8 cellular contexts compared by ENCODE assay signal in the genomic region with DNA sequence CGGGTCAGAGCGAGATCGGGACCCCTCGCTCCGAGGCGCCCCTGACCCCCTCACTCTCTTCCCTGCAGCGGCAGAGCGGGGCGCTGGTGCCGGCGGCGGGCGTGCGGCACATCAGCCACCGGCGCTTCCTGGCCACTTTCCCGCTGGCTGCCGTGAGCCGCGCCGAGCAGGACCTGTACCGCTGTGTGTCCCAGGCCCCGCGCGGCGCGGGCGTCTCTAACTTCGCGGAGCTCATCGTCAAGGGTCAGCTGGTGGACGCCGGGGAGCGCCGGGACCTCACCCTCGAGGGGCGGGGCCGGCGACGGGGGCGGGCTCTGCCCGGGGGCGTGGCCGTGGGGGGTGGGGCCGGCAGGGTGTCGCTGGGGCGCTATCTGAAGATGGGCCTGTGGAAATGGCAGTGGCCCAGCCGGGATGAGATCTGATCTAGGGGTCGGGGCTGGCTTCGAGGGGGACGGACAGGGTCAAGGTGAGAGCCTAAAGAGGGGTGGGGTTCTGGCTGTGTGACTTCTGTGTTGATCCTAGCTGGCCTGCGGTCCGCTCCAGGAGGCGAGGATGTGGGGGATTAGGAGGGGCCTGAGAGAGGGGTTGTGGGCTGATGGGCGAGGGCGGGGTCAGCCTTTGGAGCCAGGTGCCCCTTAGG. TPM values are rescaled to one million over a fixed set of nuclear protein-coding genes. Genes with fewer than 3 reads are reported as not detected.
DNase-seq lines count a peak whose midpoint lies in the region; ATAC-seq lines count a peak whose summit lies in the region.

No MANE protein-coding gene starts in this region.

- peak overlapping the region; percentile 71 to 79 (median 73) for H3K4me3 Mint-ChIP-seq in T-cell
- H3K4me3 Mint-ChIP-seq in stimulated activated naive CD8-positive, alpha-beta T cell treated with anti-CD3 and anti-CD28 coated beads, Interleukin-15, Interleukin-2, amounts not matched to agents 100 ng/mL and 50 ng/mL, for 24 hours = peak overlapping the region; percentile 68

- peaks cover 5 to 11% (median 6%) of the 10 kb centered on the region in 3 donors for H3K4me1 Mint-ChIP-seq in T-cell
- H3K4me1 Mint-ChIP-seq in stimulated activated naive CD8-positive, alpha-beta T cell treated with anti-CD3 and anti-CD28 coated beads, Interleukin-15, Interleukin-2, amounts not matched to agents 100 ng/mL and 50 ng/mL, for 24 hours (ENCODE audit: low read depth) = no peaks in the 10 kb centered on the region

- H3K36me3 Mint-ChIP-seq in T-cell = no peaks in the 10 kb centered on the region
- H3K36me3 Mint-ChIP-seq in stimulated activated naive CD8-positive, alpha-beta T cell treated with anti-CD3 and anti-CD28 coated beads, Interleukin-15, Interleukin-2, amounts not matched to agents 100 ng/mL and 50 ng/mL, for 24 hours (ENCODE audit: low read depth) = no peaks in the 10 kb centered on the region

- CTCF ChIA-PET in T-cell (lab: Charles Lee) = no interaction called here

- DNase-seq in EH (ENCODE audit: low read depth) (peak; percentile 66), T-cell (peak in 11 of 34 experiments; percentile 8 to 35 (median 17)), dermis blood vessel endothelial cell (peak; percentile 28), lung microvascular endothelial cell (ENCODE audit: low read depth in 2 of 2) (peak; percentile 15 to 32), DMS 273 (lab: John Stamatoyannopoulos, UW; ENCODE audit: unreplicated experiment) (no peak), HPDE6-E6E7 (ENCODE audit: extremely low spot score) (no peak)

- peaks cover 32 to 53% of the 10 kb centered on the region in 2 donors for H3K27me3 Mint-ChIP-seq in T-cell
- H3K27me3 Mint-ChIP-seq in stimulated activated naive CD8-positive, alpha-beta T cell treated with anti-CD3 and anti-CD28 coated beads, Interleukin-15, Interleukin-2, amounts not matched to agents 100 ng/mL and 50 ng/mL, for 24 hours = peaks cover 51% of the 10 kb centered on the region

- no peak overlapping the region for H3K27ac Mint-ChIP-seq in T-cell
- no peak overlapping the region for H3K27ac Mint-ChIP-seq in stimulated activated naive CD8-positive, alpha-beta T cell treated with anti-CD3 and anti-CD28 coated beads, Interleukin-15, Interleukin-2, amounts not matched to agents 100 ng/mL and 50 ng/mL, for 24 hours

- ATAC-seq in T-cell (replicated peaks in 1 of 4) (peak; percentile 65 to 73 (median 70)), HG03025 (IDR thresholded peaks at IDR 0.05; ENCODE audit: low FRiP score, unreplicated experiment) (no peak)

- POLR2A ChIA-PET in T-cell (lab: Charles Lee) = no interaction called here

- H3K9me3 Mint-ChIP-seq in T-cell = no peaks in the 10 kb centered on the region
- H3K9me3 Mint-ChIP-seq in stimulated activated naive CD8-positive, alpha-beta T cell treated with anti-CD3 and anti-CD28 coated beads, Interleukin-15, Interleukin-2, amounts not matched to agents 100 ng/mL and 50 ng/mL, for 24 hours = no peaks in the 10 kb centered on the region

RNA-seq across cellular contexts. Expression of a gene that starts 23.6 kb away (rescaled TPM):
- total RNA-seq in T-cell (under 1 TPM in 3 of 5 donors, not detected in 2; 0.13 to 0.82 (median 0.33) TPM), dermis blood vessel endothelial cell (2.1 and 2.4 TPM in 2 replicates), lung microvascular endothelial cell (1.8 and 2.6 TPM in 2 replicates)

RNA-seq across cellular contexts. Expression of a gene that starts 29.2 kb away (rescaled TPM):
- total RNA-seq in T-cell = 10 to 100 TPM in 4 of 5 donors, 1 to 10 TPM in 1; 9.5 to 17.8 (median 17.3) TPM
- total RNA-seq in dermis blood vessel endothelial cell = 10.6 and 18.4 TPM in 2 replicates
- 12.7 and 15.5 TPM in 2 replicates for total RNA-seq in lung microvascular endothelial cell

Comparison
In these comparisons a context has a peak if more than half of its experiments do, and no peak if none do; other contexts are left out.
1. DNase-seq: peak in EH (single experiment), dermis blood vessel endothelial cell (single experiment) and lung microvascular endothelial cell (2 of 2); none in DMS 273 (single experiment) and HPDE6-E6E7 (single experiment).